ENCODE assay signal across 8 cellular contexts in the genomic region with DNA sequence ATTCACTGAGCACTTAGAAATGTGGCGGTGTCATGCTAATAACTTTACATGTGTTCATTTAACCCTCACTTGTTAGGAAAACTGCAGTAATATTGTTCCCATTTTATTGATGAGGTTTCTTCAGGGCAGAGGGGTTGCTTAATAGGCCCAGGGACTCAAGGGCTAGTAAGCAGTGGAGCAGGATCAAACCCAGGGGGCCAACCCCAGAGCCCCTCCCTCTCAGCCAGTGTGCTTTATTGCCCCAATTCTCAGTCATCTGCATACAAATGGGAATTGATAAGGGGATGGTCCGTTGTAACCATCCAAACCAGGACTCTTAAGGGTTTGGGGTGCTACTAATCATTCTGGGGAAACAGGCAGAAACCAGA.
DNase-seq lines count a peak whose midpoint lies in the region; ATAC-seq and TF ChIP-seq lines count a peak whose summit lies in the region.

No MANE protein-coding gene starts in this region.

- peaks cover 57% of the 10 kb centered on the region for H3K4me1 ChIP-seq in CD8-positive, alpha-beta T cell (ENCODE audit: insufficient read depth, low read length)
- H3K4me1 ChIP-seq in NT2/D1 (ENCODE audit: insufficient read depth, insufficient read length) = no peaks in the 10 kb centered on the region

- peak overlapping the region; percentile 83 for H3K4me3 Mint-ChIP-seq in CD8-positive, alpha-beta T cell
- H3K4me3 Mint-ChIP-seq in dendritic cell treated with granulocyte-macrophage colony-stimulating factor and Interleukin-4, amounts not matched to agents 40 ng/mL and 50 ng/mL, for 4 days = no peak overlapping the region
- H3K4me3 Mint-ChIP-seq in naive thymus-derived CD8-positive, alpha-beta T cell = peak overlapping the region; percentile 75 to 96 (median 88)

- POLR2A ChIA-PET in CD8-positive, alpha-beta T cell (lab: Charles Lee) = interaction anchor here (1.7 kb wide), 1 partner anchor 85 kb away, joined by 4 read pairs; no protein-coding TSS in a partner anchor
- POLR2A ChIA-PET in naive thymus-derived CD8-positive, alpha-beta T cell (lab: Charles Lee) = interaction anchor here (0.7 to 2.0 kb wide), 6 partner anchors 11 to 163 kb away, joined by 3 to 11 read pairs (median 5); a partner anchor contains a TSS

- no peaks in the 10 kb centered on the region for H3K9me3 Mint-ChIP-seq in CD8-positive, alpha-beta T cell
- H3K9me3 Mint-ChIP-seq in dendritic cell treated with granulocyte-macrophage colony-stimulating factor and Interleukin-4, amounts not matched to agents 40 ng/mL and 50 ng/mL, for 4 days = no peaks in the 10 kb centered on the region
- H3K9me3 Mint-ChIP-seq in naive thymus-derived CD8-positive, alpha-beta T cell = no peaks in the 10 kb centered on the region

- peaks cover 11% of the 10 kb centered on the region for H3K36me3 ChIP-seq in CD8-positive, alpha-beta T cell (ENCODE audit: insufficient read depth, low read length)
- H3K36me3 ChIP-seq in NT2/D1 (ENCODE audit: insufficient read depth, insufficient read length, low read length) (no peaks in the 10 kb centered on the region), WERI-Rb-1 (no peaks in the 10 kb centered on the region)

- H3K27me3 Mint-ChIP-seq in CD8-positive, alpha-beta T cell (ENCODE audit: low read depth) = no peaks in the 10 kb centered on the region
- H3K27me3 Mint-ChIP-seq in dendritic cell treated with granulocyte-macrophage colony-stimulating factor and Interleukin-4, amounts not matched to agents 40 ng/mL and 50 ng/mL, for 4 days = no peaks in the 10 kb centered on the region
- H3K27me3 Mint-ChIP-seq in naive thymus-derived CD8-positive, alpha-beta T cell = no peaks in the 10 kb centered on the region

- H3K4me3 ChIP-seq in CD8-positive, alpha-beta T cell (ENCODE audit: low read depth, low read length) = peak overlapping the region; percentile 16
- H3K4me3 ChIP-seq in NT2/D1 (ENCODE audit: insufficient read length, low read depth) = no peak overlapping the region
- no peak overlapping the region for H3K4me3 ChIP-seq in WERI-Rb-1 (ENCODE audit: low read depth, low read length)

- no peaks in the 10 kb centered on the region for H3K9me3 ChIP-seq in CD8-positive, alpha-beta T cell (ENCODE audit: low read length)
- H3K9me3 ChIP-seq in NT2/D1 (ENCODE audit: insufficient read depth, low read length) (no peaks in the 10 kb centered on the region), WERI-Rb-1 (ENCODE audit: severe bottlenecking) (no peaks in the 10 kb centered on the region)

- H3K27me3 ChIP-seq in CD8-positive, alpha-beta T cell (ENCODE audit: insufficient read depth, low read length) = no peaks in the 10 kb centered on the region
- H3K27me3 ChIP-seq in NT2/D1 (ENCODE audit: insufficient read depth, insufficient read length) (no peaks in the 10 kb centered on the region), WERI-Rb-1 (ENCODE audit: insufficient read depth, low read depth, severe bottlenecking) (peaks cover 11% of the 10 kb centered on the region)

- intact Hi-C loops in CD8-positive, alpha-beta T cell (cut with DNase I, micrococcal nuclease) = loop anchor here in 1 of 2 experiments (5.0 kb wide), 1 partner anchor 85 kb away; no protein-coding TSS in a partner anchor
- intact Hi-C loops in dendritic cell treated with granulocyte-macrophage colony-stimulating factor and Interleukin-4, amounts not matched to agents 40 ng/mL and 50 ng/mL, for 4 days (cut with micrococcal nuclease) = loop anchor here (10.0 kb wide), 1 partner anchor 82 kb away; no protein-coding TSS in a partner anchor

- no peak for DNase-seq in CD8-positive, alpha-beta T cell
- DNase-seq in NT2/D1 (ENCODE audit: low read depth, low spot score) (peak; percentile 66), hepatic stellate cell (ENCODE audit: low spot score) (no peak), amniotic stem cell (lab: John Stamatoyannopoulos, UW) (no peak), WERI-Rb-1 (no peak)
- no peak for DNase-seq in naive thymus-derived CD8-positive, alpha-beta T cell

- H3K4me1 Mint-ChIP-seq in CD8-positive, alpha-beta T cell (ENCODE audit: low read depth) = peaks cover 77% of the 10 kb centered on the region
- peaks cover 29% of the 10 kb centered on the region for H3K4me1 Mint-ChIP-seq in dendritic cell treated with granulocyte-macrophage colony-stimulating factor and Interleukin-4, amounts not matched to agents 40 ng/mL and 50 ng/mL, for 4 days (ENCODE audit: low read depth)
- peaks cover 38 to 83% (median 67%) of the 10 kb centered on the region in 4 donors for H3K4me1 Mint-ChIP-seq in naive thymus-derived CD8-positive, alpha-beta T cell

- H3K36me3 Mint-ChIP-seq in CD8-positive, alpha-beta T cell = peaks cover 78% of the 10 kb centered on the region
- peaks cover 11% of the 10 kb centered on the region for H3K36me3 Mint-ChIP-seq in dendritic cell treated with granulocyte-macrophage colony-stimulating factor and Interleukin-4, amounts not matched to agents 40 ng/mL and 50 ng/mL, for 4 days (ENCODE audit: low read depth)
- H3K36me3 Mint-ChIP-seq in naive thymus-derived CD8-positive, alpha-beta T cell = peaks cover 41 to 80% (median 50%) of the 10 kb centered on the region in 3 donors

- peak overlapping the region; percentile 51 for H3K9ac ChIP-seq in NT2/D1 (ENCODE audit: insufficient read length, low read depth)

- TF ChIP-seq CTCF in CD8-positive, alpha-beta T cell (IDR thresholded peaks at IDR 0.05) = no peak
- no peak for TF ChIP-seq CTCF in WERI-Rb-1 (IDR thresholded peaks at IDR 0.05; ENCODE audit: low read depth, low read length)

- CTCF ChIA-PET in CD8-positive, alpha-beta T cell (lab: Charles Lee) = no interaction called here

- peak overlapping the region; percentile 30 for H3K27ac ChIP-seq in CD8-positive, alpha-beta T cell (ENCODE audit: low read depth, low read length)
- no peak overlapping the region for H3K27ac ChIP-seq in WERI-Rb-1

- peak overlapping the region; percentile 97 for H3K27ac Mint-ChIP-seq in CD8-positive, alpha-beta T cell
- H3K27ac Mint-ChIP-seq in dendritic cell treated with granulocyte-macrophage colony-stimulating factor and Interleukin-4, amounts not matched to agents 40 ng/mL and 50 ng/mL, for 4 days = peak overlapping the region; percentile 72
- H3K27ac Mint-ChIP-seq in naive thymus-derived CD8-positive, alpha-beta T cell = peak overlapping the region; percentile 89 to 98 (median 92)

- no peak for ATAC-seq in CD8-positive, alpha-beta T cell
- ATAC-seq in naive thymus-derived CD8-positive, alpha-beta T cell = no peak
- ATAC-seq in HG02623 (IDR thresholded peaks at IDR 0.05; ENCODE audit: unreplicated experiment) = no peak
